ENCODE assay signal across 8 cellular contexts in genomic region chr7:118352854-118353453, GRCh38.
DNase-seq lines count a peak whose midpoint lies in the region; ATAC-seq and TF ChIP-seq lines count a peak whose summit lies in the region.

No MANE protein-coding gene starts in this region.

- H3K36me3 ChIP-seq in osteoblast (ENCODE audit: insufficient read depth, low read length), result no peaks in the 10 kb centered on the region

- H3K27me3 ChIP-seq in osteoblast (ENCODE audit: insufficient read depth, low read length), result no peaks in the 10 kb centered on the region

- H4K20me1 ChIP-seq in osteoblast (ENCODE audit: insufficient read depth, low read length), result no peaks in the 10 kb centered on the region

- H3K9me3 ChIP-seq in osteoblast (ENCODE audit: low read depth, low read length), result no peaks in the 10 kb centered on the region

- no peaks in the 10 kb centered on the region for H3K4me1 ChIP-seq in osteoblast (ENCODE audit: insufficient read depth, low read length)

- TF ChIP-seq CTCF in epithelial cell of proximal tubule (conservative IDR thresholded peaks at IDR 0.05; ENCODE audit: low read depth, low read length), result peak; percentile 62
- no peak for TF ChIP-seq CTCF in osteoblast (IDR thresholded peaks at IDR 0.05; ENCODE audit: extremely low read depth, low read depth, low read length)

- H3K4me3 ChIP-seq in epithelial cell of proximal tubule (ENCODE audit: low read depth, low read length), result no peak overlapping the region
- no peak overlapping the region for H3K4me3 ChIP-seq in osteoblast (ENCODE audit: insufficient read depth, low read length)

- peak; percentile 57 for ATAC-seq in HG02798 (IDR thresholded peaks at IDR 0.05; ENCODE audit: poor library complexity, unreplicated experiment)
- ATAC-seq in HG02938 (IDR thresholded peaks at IDR 0.05; ENCODE audit: unreplicated experiment), result no peak
- ATAC-seq in HG02678 (IDR thresholded peaks at IDR 0.05; ENCODE audit: unreplicated experiment), result no peak
- ATAC-seq in GM19324 (IDR thresholded peaks at IDR 0.05; ENCODE audit: low FRiP score, unreplicated experiment), result no peak

- no peak overlapping the region for H3K27ac ChIP-seq in osteoblast (ENCODE audit: low read depth, low read length)

- H3K4me2 ChIP-seq in osteoblast (ENCODE audit: insufficient read depth, low read length), result no peak overlapping the region

- no peaks in the 10 kb centered on the region for H3K79me2 ChIP-seq in osteoblast (ENCODE audit: insufficient read depth, low read length)

- DNase-seq in Ammon's horn (ENCODE audit: low spot score) (peak; percentile 28), NCI-H82 treated with DMSO at 0.1 percent for 48 hours (lab: John Stamatoyannopoulos, UW; ENCODE audit: unreplicated experiment) (peak; percentile 21), epithelial cell of proximal tubule (ENCODE audit: low read depth) (peak; percentile 26), osteoblast (ENCODE audit: insufficient read length, low spot score, missing footprints) (no peak)

- no peak overlapping the region for H2AFZ ChIP-seq in osteoblast (ENCODE audit: low read length)
